8 cellular contexts compared by ENCODE assay signal in the genomic region with DNA sequence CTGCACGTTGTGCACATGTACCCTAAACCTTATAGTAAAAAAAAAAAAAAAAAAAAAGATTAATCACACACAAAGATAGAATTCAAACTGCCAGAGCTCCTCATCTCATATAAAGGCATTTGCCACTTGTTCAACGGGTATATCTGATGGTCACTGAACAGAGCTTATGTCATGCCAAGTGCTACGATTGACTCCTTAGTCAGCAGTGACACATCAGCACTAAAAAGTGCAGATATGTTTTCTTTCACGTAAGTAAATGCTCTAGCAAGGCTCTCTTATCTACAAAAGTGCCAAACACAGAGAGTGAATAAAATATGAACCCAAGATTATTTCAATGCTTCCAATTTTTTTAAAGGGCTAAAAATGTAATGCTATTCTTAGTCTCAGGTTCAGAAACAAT. TPM values are rescaled to one million over a fixed set of nuclear protein-coding genes. Genes with fewer than 3 reads are reported as not detected.
A peak's percentile ranks its signal among the peaks of the same experiment; 100 is the strongest.
DNase-seq lines count a peak whose midpoint lies in the region; ATAC-seq, FAIRE-seq and TF ChIP-seq lines count a peak whose summit lies in the region.

No MANE protein-coding gene starts in this region.

- no peak overlapping the region for H3K23ac ChIP-seq in H1 (ENCODE audit: insufficient read length)

- TF ChIP-seq CTCF in H1 (IDR thresholded peaks at IDR 0.05; ENCODE audit: control extremely low read depth in 1 of 3, insufficient read depth in 1 of 3, low read depth in 1 of 3, low read length in 3 of 3), result no peak

- H3K56ac ChIP-seq in H1 (replicated peaks; ENCODE audit: insufficient read length, low read depth, low read length), result no peak overlapping the region

- H4K5ac ChIP-seq in H1 (ENCODE audit: insufficient read length, low read depth, low read length), result no peak overlapping the region

- H2BK15ac ChIP-seq in H1 (ENCODE audit: low read length), result no peak overlapping the region

- CTCF ChIA-PET in H1 (lab: Charles Lee; ENCODE audit: partially characterized antibody), result interaction anchor here (0.6 to 1.4 kb wide), 2 partner anchors 49 to 275 kb away, joined by 3 to 4 read pairs; no protein-coding TSS in a partner anchor

- FAIRE-seq in H1 (lab: Jason Lieb, UNC), result no peak

- H2AFZ ChIP-seq in H1 (ENCODE audit: low read length), result no peak overlapping the region

- H4K91ac ChIP-seq in H1 (replicated peaks; ENCODE audit: insufficient read length, low read length), result no peak overlapping the region

- no peak overlapping the region for H2BK12ac ChIP-seq in H1 (ENCODE audit: low read depth, low read length)

- H3K4me3 Mint-ChIP-seq in naive thymus-derived CD8-positive, alpha-beta T cell, result peak overlapping the region; percentile 83 to 99 (median 94)

- peaks cover 0 to 6% of the 10 kb centered on the region in 2 experiments for H4K20me1 ChIP-seq in H1 (replicated peaks in 1 of 2; ENCODE audit: control insufficient read depth in 1 of 2, insufficient read depth in 2 of 2, low read length in 2 of 2)

- H3K79me2 ChIP-seq in H1 (ENCODE audit: control insufficient read depth in 1 of 2, insufficient read depth in 2 of 2, low read length in 2 of 2), result peaks cover 0 to 29% of the 10 kb centered on the region in 2 experiments; a peak in 3 of 4 replicates

- peak; percentile 3 for DNase-seq in activated T-cell treated with anti-CD3 and anti-CD28 coated beads for 4 hours
- no peak for DNase-seq in activated T-cell treated with anti-CD3 and anti-CD28 coated beads, Interleukin-2, amount 50 U/mL, for 1 hour
- DNase-seq in SJCRH30, result peak in 1 of 2 experiments; percentile 1
- no peak for DNase-seq in H1 (ENCODE audit: low read depth in 1 of 2, low spot score in 2 of 2)
- DNase-seq in naive thymus-derived CD8-positive, alpha-beta T cell, result peak in 1 of 10 donors; percentile 15
- no peak for DNase-seq in NCI-H1092 (lab: John Stamatoyannopoulos, UW)
- no peak for DNase-seq in NCI-H82 treated with DMSO at 0.1 percent for 48 hours (lab: John Stamatoyannopoulos, UW; ENCODE audit: unreplicated experiment)

- H3K9me3 Mint-ChIP-seq in naive thymus-derived CD8-positive, alpha-beta T cell, result no peaks in the 10 kb centered on the region

- no peak overlapping the region; the same call in 1 of the 2 replicates for H3K27ac ChIP-seq in SJCRH30
- no peak overlapping the region for H3K27ac ChIP-seq in H1 (ENCODE audit: low read depth, low read length)

- H3K4me1 ChIP-seq in SJCRH30 (no peaks in the 10 kb centered on the region), H1 (replicated peaks in 1 of 4; ENCODE audit: control insufficient read depth in 3 of 4, insufficient read depth in 4 of 4, low read length in 3 of 4) (no peaks in the 10 kb centered on the region; a peak in 2 of 7 replicates)

- no peak overlapping the region for H3K18ac ChIP-seq in H1 (ENCODE audit: extremely low read depth, low read length)

- TF ChIP-seq EP300 in H1 (IDR thresholded peaks at IDR 0.05; ENCODE audit: borderline replicate concordance in 1 of 2, low read depth in 2 of 2, low read length in 2 of 2), result no peak

- H2BK120ac ChIP-seq in H1 (replicated peaks; ENCODE audit: low read depth, low read length), result no peak overlapping the region

- peaks cover 0 to 26% (median 8%) of the 10 kb centered on the region in 3 donors for H3K36me3 Mint-ChIP-seq in naive thymus-derived CD8-positive, alpha-beta T cell

- H3K9me3 ChIP-seq in SJCRH30 (replicated peaks) (no peaks in the 10 kb centered on the region), H1 (ENCODE audit: insufficient read depth in 2 of 2, low read depth in 1 of 2, low read length in 1 of 2) (no peaks in the 10 kb centered on the region)

- H3K27ac Mint-ChIP-seq in naive thymus-derived CD8-positive, alpha-beta T cell, result peak overlapping the region; percentile 89 to 99 (median 94)

- no peak for ATAC-seq in naive thymus-derived CD8-positive, alpha-beta T cell
- ATAC-seq in HG02571 (IDR thresholded peaks at IDR 0.05; ENCODE audit: unreplicated experiment), result no peak

- H3K79me1 ChIP-seq in H1 (ENCODE audit: low read depth, low read length), result no peaks in the 10 kb centered on the region

- no peak overlapping the region for H4K8ac ChIP-seq in H1 (ENCODE audit: extremely low read depth, insufficient read depth, low read length)

- H3K27me3 Mint-ChIP-seq in naive thymus-derived CD8-positive, alpha-beta T cell, result no peaks in the 10 kb centered on the region

- no peak overlapping the region; a peak in 1 of 7 replicates for H3K9ac ChIP-seq in H1 (replicated peaks in 1 of 4; ENCODE audit: extremely low read depth in 1 of 4, low read depth in 3 of 4, low read length in 3 of 4)

- H3K4ac ChIP-seq in H1 (replicated peaks; ENCODE audit: insufficient read length, low read depth, low read length), result no peak overlapping the region

- H3K36me3 ChIP-seq in SJCRH30 (peaks cover 12% of the 10 kb centered on the region; the same call in 1 of the 2 replicates), H1 (ENCODE audit: control insufficient read depth in 2 of 4, insufficient read depth in 4 of 4, low read length in 3 of 4) (peaks cover 15 to 29% (median 19%) of the 10 kb centered on the region in 4 experiments)

- peak overlapping the region; percentile 59 to 69 for H3K4me2 ChIP-seq in H1 (ENCODE audit: insufficient read depth in 1 of 2, low read depth in 2 of 2, low read length in 2 of 2)

- no peak overlapping the region for H2BK20ac ChIP-seq in H1 (ENCODE audit: low read length)

- H3K27me3 ChIP-seq in SJCRH30 (no peaks in the 10 kb centered on the region), H1 (replicated peaks in 1 of 4; ENCODE audit: control insufficient read depth in 3 of 4, extremely low read depth in 1 of 4, insufficient read depth in 3 of 4, low read length in 3 of 4) (peaks cover 0 to 9% (median 5%) of the 10 kb centered on the region in 4 experiments; a peak in 4 of 7 replicates)

- POLR2A ChIA-PET in H1 (lab: Charles Lee; ENCODE audit: partially characterized antibody), result no interaction called here
- POLR2A ChIA-PET in naive thymus-derived CD8-positive, alpha-beta T cell (lab: Charles Lee), result interaction anchor here (0.7 kb wide), 1 partner anchor 131 kb away, joined by 6 read pairs; no protein-coding TSS in a partner anchor

- no peak overlapping the region for H2AK5ac ChIP-seq in H1 (ENCODE audit: low read depth, low read length)

- H3K4me1 Mint-ChIP-seq in naive thymus-derived CD8-positive, alpha-beta T cell, result peaks cover 15 to 34% (median 31%) of the 10 kb centered on the region in 4 donors

- H3K4me3 ChIP-seq in SJCRH30 (peak overlapping the region; percentile 97), H1 (ENCODE audit: extremely low read depth in 1 of 4, insufficient read depth in 2 of 4, low read depth in 3 of 4, low read length in 4 of 4) (peak overlapping the region; percentile 84 to 93 (median 88))

- no peak for TF ChIP-seq POLR2A in H1 (IDR thresholded peaks at IDR 0.05; ENCODE audit: control extremely low read depth in 1 of 2, low read depth in 2 of 2, low read length in 2 of 2)

- no peak for TF ChIP-seq RAD21 in H1 (IDR thresholded peaks at IDR 0.05 in 1 of 2, conservative IDR thresholded peaks at IDR 0.05 in 1 of 2; ENCODE audit: low read depth in 2 of 2, low read length in 2 of 2)

- H3K14ac ChIP-seq in H1 (ENCODE audit: insufficient read length), result no peak overlapping the region

- no peaks in the 10 kb centered on the region for H3K23me2 ChIP-seq in H1 (ENCODE audit: low read depth, low read length)

- no peak overlapping the region for H2BK5ac ChIP-seq in H1 (ENCODE audit: low read depth, low read length)

- WGBS in H1 (ENCODE audit: extremely low coverage in 1 of 2, insufficient coverage in 1 of 2, insufficient read length in 1 of 2, insufficient replicate concordance in 2 of 2, low coverage in 1 of 2, low lambda C conversion rate in 2 of 2, missing lambda C conversion rate in 1 of 2), 2 experiments, result 66% methylated on average over 4 of the region's 4 CpGs; no CpG with 5 or more reads in 1 of the 2 experiments

TF ChIP-seq in H1, 55 proteins besides CTCF, POLR2A, EP300 and RAD21:
- no peak for TF ChIP-seq HDAC2 (IDR thresholded peaks at IDR 0.05; ENCODE audit: borderline replicate concordance in 1 of 2, low read depth in 2 of 2, low read length in 2 of 2)
- TF ChIP-seq, protein P1, sequence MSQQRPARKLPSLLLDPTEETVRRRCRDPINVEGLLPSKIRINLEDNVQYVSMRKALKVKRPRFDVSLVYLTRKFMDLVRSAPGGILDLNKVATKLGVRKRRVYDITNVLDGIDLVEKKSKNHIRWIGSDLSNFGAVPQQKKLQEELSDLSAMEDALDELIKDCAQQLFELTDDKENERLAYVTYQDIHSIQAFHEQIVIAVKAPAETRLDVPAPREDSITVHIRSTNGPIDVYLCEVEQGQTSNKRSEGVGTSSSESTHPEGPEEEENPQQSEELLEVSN (IDR thresholded peaks at IDR 0.05), result no peak
- no peak for TF ChIP-seq RXRA (IDR thresholded peaks at IDR 0.05; ENCODE audit: insufficient read depth, low read depth, low read length)
- no peak for TF ChIP-seq POU5F1 (IDR thresholded peaks at IDR 0.05; ENCODE audit: low read depth, low read length)
- no peak for TF ChIP-seq EGR1 (IDR thresholded peaks at IDR 0.05; ENCODE audit: borderline replicate concordance, low read depth, low read length)
TF ChIP-seq in H1: peak in this region for 0.

RNA-seq across cellular contexts. Expression of a gene that starts 1.1 kb away (rescaled TPM):
- 72.5 and 77.1 TPM in 2 replicates for total RNA-seq in SJCRH30 (2014; rRNA removed; shearing (Covaris generic))
- 69.7 and 73.6 TPM in 2 replicates for total RNA-seq in H1 (2021; fragmentation: NEBNext Ultra II Directional; extraction: Animal tissue kit (Norgen Biotek cat#: 25700))
- polyA plus RNA-seq in H1 (2011; rRNA removed), result 17.5 and 20.3 TPM in 2 replicates
- 34.2 TPM for polyA plus RNA-seq in H1 (2011; cell fraction: cytosol; rRNA removed)
- polyA plus RNA-seq in H1 (2011; cell fraction: nucleus; rRNA removed), result 18.9 TPM
- polyA plus RNA-seq in H1 (2012, experiment 1 of 2), result 29.2 to 45.2 TPM (median 37.2 TPM) in 4 replicates
- 2.2 TPM for polyA plus RNA-seq in H1 (2012, experiment 2 of 2)
- 121 TPM for polyA plus RNA-seq in H1 (2013, experiment 1 of 2)
- 135 TPM for polyA plus RNA-seq in H1 (2013, experiment 2 of 2)
- polyA minus RNA-seq in H1 (2011; rRNA and poly(A)+ RNA removed), result 29.3 and 42.9 TPM in 2 replicates
- 75.4 TPM for polyA minus RNA-seq in H1 (2011; cell fraction: cytosol; rRNA and poly(A)+ RNA removed)
- 86.4 TPM for polyA minus RNA-seq in H1 (2011; cell fraction: nucleus; rRNA and poly(A)+ RNA removed)
- total RNA-seq in naive thymus-derived CD8-positive, alpha-beta T cell, result 10 to 100 TPM; 40.7 to 52.5 TPM
- 10 to 100 TPM; 27.5 to 38.4 (median 38.0) TPM for polyA plus RNA-seq in naive thymus-derived CD8-positive, alpha-beta T cell

RNA-seq across cellular contexts. Expression of a gene that starts 39.5 kb away (rescaled TPM):
- total RNA-seq in SJCRH30 (2014; rRNA removed; shearing (Covaris generic)), result not detected in 2 replicates
- not detected in 2 replicates for total RNA-seq in H1 (2021; fragmentation: NEBNext Ultra II Directional; extraction: Animal tissue kit (Norgen Biotek cat#: 25700))
- not detected in 2 replicates for polyA plus RNA-seq in H1 (2011; rRNA removed)
- not detected for polyA plus RNA-seq in H1 (2011; cell fraction: cytosol; rRNA removed)
- polyA plus RNA-seq in H1 (2011; cell fraction: nucleus; rRNA removed), result not detected
- polyA plus RNA-seq in H1 (2012, experiment 1 of 2), result not detected in 4 replicates
- polyA plus RNA-seq in H1 (2012, experiment 2 of 2), result not detected
- polyA plus RNA-seq in H1 (2013, experiment 1 of 2), result not detected
- polyA plus RNA-seq in H1 (2013, experiment 2 of 2), result not detected
- not detected in 2 replicates for polyA minus RNA-seq in H1 (2011; rRNA and poly(A)+ RNA removed)
- not detected for polyA minus RNA-seq in H1 (2011; cell fraction: cytosol; rRNA and poly(A)+ RNA removed)
- polyA minus RNA-seq in H1 (2011; cell fraction: nucleus; rRNA and poly(A)+ RNA removed), result not detected
- total RNA-seq in naive thymus-derived CD8-positive, alpha-beta T cell, result not detected
- not detected for polyA plus RNA-seq in naive thymus-derived CD8-positive, alpha-beta T cell
